Comparison of ENCODE assay signal across 13 cellular contexts in genomic region chr3:56684029-56684428, GRCh38. TPM values are rescaled to one million over a fixed set of nuclear protein-coding genes. Genes with fewer than 3 reads are reported as not detected.
DNase-seq lines count a peak whose midpoint lies in the region; ATAC-seq and TF ChIP-seq lines count a peak whose summit lies in the region.
"Had no signal": no experiment of that assay in that cellular context is flagged by ENCODE, and none has a peak within 500 bp of the region (broad histone marks: within the 10 kb centered on the region; RNA-seq: fewer than 3 reads in every experiment).

No MANE protein-coding gene starts in this region.

- intact Hi-C loops in Caco-2 (cut with micrococcal nuclease; ENCODE audit: unreplicated experiment): no loop called here
- intact Hi-C loops in activated CD8-positive, alpha-beta T cell treated with anti-CD3 and anti-CD28 coated beads for 36 hours (cut with micrococcal nuclease): no loop called here

- H3K27me3 ChIP-seq in CD4-positive, CD25-positive, alpha-beta regulatory T cell (ENCODE audit: control insufficient read depth, insufficient read depth, low read length): no peaks in the 10 kb centered on the region
- no peaks in the 10 kb centered on the region for H3K27me3 ChIP-seq in Caco-2 (replicated peaks; ENCODE audit: control insufficient read depth, insufficient read depth, low read length)
- no peaks in the 10 kb centered on the region for H3K27me3 ChIP-seq in hepatocyte

- H4K20me1 ChIP-seq in hepatocyte (ENCODE audit: insufficient read depth, poor library complexity, severe bottlenecking): no peaks in the 10 kb centered on the region

- H3K9me2 ChIP-seq in hepatocyte (replicated peaks; ENCODE audit: insufficient read depth): no peaks in the 10 kb centered on the region

- peaks cover 36% of the 10 kb centered on the region for H3K79me2 ChIP-seq in hepatocyte

- H3K4me2 ChIP-seq in hepatocyte: no peak overlapping the region

- ATAC-seq in CD4-positive, CD25-positive, alpha-beta regulatory T cell (ENCODE audit: low read depth in 2 of 2): no peak
- ATAC-seq in activated CD8-positive, alpha-beta T cell treated with anti-CD3 and anti-CD28 coated beads for 36 hours: no peak
- ATAC-seq in naive B cell (ENCODE audit: low read depth in 2 of 2): no peak
- ATAC-seq in HG03159 (IDR thresholded peaks at IDR 0.05; ENCODE audit: unreplicated experiment): no peak

- H3K27ac Mint-ChIP-seq in CD4-positive, CD25-positive, alpha-beta regulatory T cell: peak overlapping the region in 1 of 3 donors; percentile 78
- peak overlapping the region; percentile 84 for H3K27ac Mint-ChIP-seq in Caco-2 (ENCODE audit: unreplicated experiment)
- H3K27ac Mint-ChIP-seq in activated CD8-positive, alpha-beta T cell treated with anti-CD3 and anti-CD28 coated beads for 36 hours: peak overlapping the region; percentile 52
- peak overlapping the region in 5 of 6 donors; percentile 51 to 99 (median 91) for H3K27ac Mint-ChIP-seq in naive B cell

- peak overlapping the region; percentile 86 to 95 (median 90) for H3K4me3 Mint-ChIP-seq in CD4-positive, CD25-positive, alpha-beta regulatory T cell
- H3K4me3 Mint-ChIP-seq in Caco-2 (ENCODE audit: unreplicated experiment): peak overlapping the region; percentile 94
- peak overlapping the region; percentile 5 for H3K4me3 Mint-ChIP-seq in activated CD8-positive, alpha-beta T cell treated with anti-CD3 and anti-CD28 coated beads for 36 hours
- peak overlapping the region in 7 of 8 donors; percentile 68 to 99 (median 93) for H3K4me3 Mint-ChIP-seq in naive B cell

- 75% methylated on average over 13 of the region's 13 CpGs for WGBS in hepatocyte (ENCODE audit: low lambda C conversion rate, missing lambda C conversion rate)

- POLR2A ChIA-PET in Caco-2 (lab: Charles Lee): no interaction called here
- POLR2A ChIA-PET in activated CD8-positive, alpha-beta T cell treated with anti-CD3 and anti-CD28 coated beads for 36 hours (lab: Charles Lee): interaction anchor here (1.0 to 2.9 kb wide), 2 partner anchors 9 to 117 kb away, joined by 3 to 6 read pairs; partner anchors contain the start of gene ARHGEF3

- H3K4me1 Mint-ChIP-seq in CD4-positive, CD25-positive, alpha-beta regulatory T cell: peaks cover 19 to 49% (median 37%) of the 10 kb centered on the region in 4 donors
- H3K4me1 Mint-ChIP-seq in Caco-2 (ENCODE audit: low read depth, unreplicated experiment) (peaks cover 7% of the 10 kb centered on the region), naive B cell (peaks cover 25 to 41% (median 33%) of the 10 kb centered on the region in 3 donors)
- peaks cover 33% of the 10 kb centered on the region for H3K4me1 Mint-ChIP-seq in activated CD8-positive, alpha-beta T cell treated with anti-CD3 and anti-CD28 coated beads for 36 hours (ENCODE audit: low read depth)

- H3K4me3 ChIP-seq in CD4-positive, CD25-positive, alpha-beta regulatory T cell (ENCODE audit: low read depth, low read length): no peak overlapping the region
- H3K4me3 ChIP-seq in Caco-2 (ENCODE audit: low read depth, low read length) (peak overlapping the region; percentile 94), hepatocyte (no peak overlapping the region)

- BruUV-seq in Caco-2 (replicated peaks; lab: Mats Ljungman, UMichigan): no TSS peak

- TF ChIP-seq CTCF in Caco-2 (IDR thresholded peaks at IDR 0.05; ENCODE audit: insufficient read depth in 1 of 2, low read depth in 1 of 2, low read length in 1 of 2, severe bottlenecking in 1 of 2, unreplicated experiment in 1 of 2) (no peak), hepatocyte (IDR thresholded peaks at IDR 0.05; ENCODE audit: poor library complexity) (no peak)
- no peak for TF ChIP-seq CTCF in activated CD8-positive, alpha-beta T cell treated with anti-CD3 and anti-CD28 coated beads for 36 hours (IDR thresholded peaks at IDR 0.05)

- no peaks in the 10 kb centered on the region for H3K9me3 ChIP-seq in CD4-positive, CD25-positive, alpha-beta regulatory T cell (ENCODE audit: control insufficient read depth in 2 of 2, low read length in 2 of 2)
- H3K9me3 ChIP-seq in Caco-2: no peaks in the 10 kb centered on the region
- peaks cover 4% of the 10 kb centered on the region for H3K9me3 ChIP-seq in hepatocyte (ENCODE audit: low read depth)

- H3K36me3 Mint-ChIP-seq in CD4-positive, CD25-positive, alpha-beta regulatory T cell: peaks cover 13% of the 10 kb centered on the region
- H3K36me3 Mint-ChIP-seq in Caco-2 (ENCODE audit: insufficient read depth, unreplicated experiment): peaks cover 36% of the 10 kb centered on the region
- peaks cover 43% of the 10 kb centered on the region for H3K36me3 Mint-ChIP-seq in activated CD8-positive, alpha-beta T cell treated with anti-CD3 and anti-CD28 coated beads for 36 hours (ENCODE audit: low read depth)
- H3K36me3 Mint-ChIP-seq in naive B cell: no peaks in the 10 kb centered on the region

- H3K36me3 ChIP-seq in CD4-positive, CD25-positive, alpha-beta regulatory T cell (ENCODE audit: control insufficient read depth, insufficient read depth, low read length): no peaks in the 10 kb centered on the region
- H3K36me3 ChIP-seq in Caco-2 (ENCODE audit: control insufficient read depth, insufficient read depth, low read length) (no peaks in the 10 kb centered on the region), hepatocyte (replicated peaks; ENCODE audit: insufficient read depth, low read depth) (no peaks in the 10 kb centered on the region)

- CTCF ChIA-PET in Caco-2 (lab: Charles Lee): no interaction called here
- CTCF ChIA-PET in activated CD8-positive, alpha-beta T cell treated with anti-CD3 and anti-CD28 coated beads for 36 hours (lab: Charles Lee): no interaction called here

- peaks cover 5% of the 10 kb centered on the region for H3K27me3 Mint-ChIP-seq in CD4-positive, CD25-positive, alpha-beta regulatory T cell
- H3K27me3 Mint-ChIP-seq in Caco-2 (ENCODE audit: insufficient read depth, unreplicated experiment) (no peaks in the 10 kb centered on the region), naive B cell (no peaks in the 10 kb centered on the region)
- H3K27me3 Mint-ChIP-seq in activated CD8-positive, alpha-beta T cell treated with anti-CD3 and anti-CD28 coated beads for 36 hours: no peaks in the 10 kb centered on the region

- peaks cover 33% of the 10 kb centered on the region for H3K4me1 ChIP-seq in CD4-positive, CD25-positive, alpha-beta regulatory T cell (ENCODE audit: control insufficient read depth, insufficient read depth, low read length, poor library complexity, severe bottlenecking)
- H3K4me1 ChIP-seq in Caco-2 (peaks cover 17% of the 10 kb centered on the region), hepatocyte (ENCODE audit: insufficient read depth) (peaks cover 3% of the 10 kb centered on the region)

- no peak overlapping the region for H3K27ac ChIP-seq in CD4-positive, CD25-positive, alpha-beta regulatory T cell (ENCODE audit: insufficient read depth, low read length, poor library complexity, severe bottlenecking)
- no peak overlapping the region for H3K27ac ChIP-seq in hepatocyte

- DNase-seq in CD4-positive, CD25-positive, alpha-beta regulatory T cell: no peak
- DNase-seq in Caco-2: peak in 1 of 2 experiments; percentile 6
- no peak for DNase-seq in activated CD8-positive, alpha-beta T cell treated with anti-CD3 and anti-CD28 coated beads for 36 hours
- DNase-seq in naive B cell: no peak
- DNase-seq in ecto neural progenitor cell (ENCODE audit: low spot score): no peak
- no peak for DNase-seq in hepatocyte (ENCODE audit: low spot score)
- DNase-seq: amniotic stem cell, erythroblast, GDM1, islet precursor cell, NCI-H1417, NCI-H446 treated with DMSO at 0.1 percent for 48 hours had no signal

- H2AFZ ChIP-seq in hepatocyte: no peak overlapping the region

- H3K9me3 Mint-ChIP-seq in CD4-positive, CD25-positive, alpha-beta regulatory T cell: no peaks in the 10 kb centered on the region
- no peaks in the 10 kb centered on the region for H3K9me3 Mint-ChIP-seq in Caco-2 (ENCODE audit: unreplicated experiment)
- peaks cover 4% of the 10 kb centered on the region for H3K9me3 Mint-ChIP-seq in activated CD8-positive, alpha-beta T cell treated with anti-CD3 and anti-CD28 coated beads for 36 hours
- peaks cover 0 to 4% (median 0%) of the 10 kb centered on the region in 7 donors for H3K9me3 Mint-ChIP-seq in naive B cell

RNA-seq across cellular contexts. Expression of gene TASOR, which starts 1.0 kb away (rescaled TPM):
- 77.4 TPM for total RNA-seq in CD4-positive, CD25-positive, alpha-beta regulatory T cell
- polyA plus RNA-seq in CD4-positive, CD25-positive, alpha-beta regulatory T cell: 10 to 100 TPM; 29.3 to 38.4 (median 32.5) TPM
- total RNA-seq in Caco-2 (2022): 54.7 and 59.0 TPM in 2 replicates
- 10 to 100 TPM; 58.6 to 61.4 TPM for total RNA-seq in activated CD8-positive, alpha-beta T cell treated with anti-CD3 and anti-CD28 coated beads for 36 hours
- 10 to 100 TPM; 37.1 to 47.0 (median 41.0) TPM for polyA plus RNA-seq in naive B cell (ENCODE audit: low read depth in 6 of 6)
- total RNA-seq in hepatocyte: 62.3 and 64.0 TPM in 2 replicates
- 9.3 and 14.2 TPM in 2 replicates for polyA plus RNA-seq in hepatocyte

Comparison
In these comparisons a context has a peak if more than half of its experiments do, and no peak if none do; other contexts are left out.
1. H3K4me3 Mint-ChIP-seq: peak in every context shown above with its lines; median percentile 94 in Caco-2; 93 in naive B cell; 90 in CD4-positive, CD25-positive, alpha-beta regulatory T cell; 5 in activated CD8-positive, alpha-beta T cell treated with anti-CD3 and anti-CD28 coated beads for 36 hours.